ENCODE assay signal across 1 cellular context in genomic region chr20:23120936-23121765, GRCh38.
TF ChIP-seq lines count a peak whose summit lies in the region.

No MANE protein-coding gene starts in this region.

TF ChIP-seq in K562, 482 proteins besides CTCF, POLR2A, EP300 and RAD21 (continued from another document):
- TF ChIP-seq AFF1 (IDR thresholded peaks at IDR 0.05; ENCODE audit: low read depth in 1 of 2, partially characterized antibody in 2 of 2) (peak in 1 of 2 experiments; percentile 53), SRSF7 (optimal IDR thresholded peaks at IDR 0.05; ENCODE audit: low read depth, low read length) (no peak), SRSF3 (IDR thresholded peaks at IDR 0.05; ENCODE audit: insufficient read depth, low read length) (no peak), ZEB2 (IDR thresholded peaks at IDR 0.05) (no peak), BCL6 (CRISPR knock-in tag; IDR thresholded peaks at IDR 0.05) (no peak)
TF ChIP-seq in K562: peak in this region for 10.
